1 cellular context compared by ENCODE assay signal in genomic region chr5:28301676-28302075, GRCh38.
TF ChIP-seq lines count a peak whose summit lies in the region.

No MANE protein-coding gene starts in this region.

TF ChIP-seq in WTC11, 78 proteins besides CTCF, POLR2A, EP300 and RAD21 (continued from another document):
- TF ChIP-seq, protein P1, sequence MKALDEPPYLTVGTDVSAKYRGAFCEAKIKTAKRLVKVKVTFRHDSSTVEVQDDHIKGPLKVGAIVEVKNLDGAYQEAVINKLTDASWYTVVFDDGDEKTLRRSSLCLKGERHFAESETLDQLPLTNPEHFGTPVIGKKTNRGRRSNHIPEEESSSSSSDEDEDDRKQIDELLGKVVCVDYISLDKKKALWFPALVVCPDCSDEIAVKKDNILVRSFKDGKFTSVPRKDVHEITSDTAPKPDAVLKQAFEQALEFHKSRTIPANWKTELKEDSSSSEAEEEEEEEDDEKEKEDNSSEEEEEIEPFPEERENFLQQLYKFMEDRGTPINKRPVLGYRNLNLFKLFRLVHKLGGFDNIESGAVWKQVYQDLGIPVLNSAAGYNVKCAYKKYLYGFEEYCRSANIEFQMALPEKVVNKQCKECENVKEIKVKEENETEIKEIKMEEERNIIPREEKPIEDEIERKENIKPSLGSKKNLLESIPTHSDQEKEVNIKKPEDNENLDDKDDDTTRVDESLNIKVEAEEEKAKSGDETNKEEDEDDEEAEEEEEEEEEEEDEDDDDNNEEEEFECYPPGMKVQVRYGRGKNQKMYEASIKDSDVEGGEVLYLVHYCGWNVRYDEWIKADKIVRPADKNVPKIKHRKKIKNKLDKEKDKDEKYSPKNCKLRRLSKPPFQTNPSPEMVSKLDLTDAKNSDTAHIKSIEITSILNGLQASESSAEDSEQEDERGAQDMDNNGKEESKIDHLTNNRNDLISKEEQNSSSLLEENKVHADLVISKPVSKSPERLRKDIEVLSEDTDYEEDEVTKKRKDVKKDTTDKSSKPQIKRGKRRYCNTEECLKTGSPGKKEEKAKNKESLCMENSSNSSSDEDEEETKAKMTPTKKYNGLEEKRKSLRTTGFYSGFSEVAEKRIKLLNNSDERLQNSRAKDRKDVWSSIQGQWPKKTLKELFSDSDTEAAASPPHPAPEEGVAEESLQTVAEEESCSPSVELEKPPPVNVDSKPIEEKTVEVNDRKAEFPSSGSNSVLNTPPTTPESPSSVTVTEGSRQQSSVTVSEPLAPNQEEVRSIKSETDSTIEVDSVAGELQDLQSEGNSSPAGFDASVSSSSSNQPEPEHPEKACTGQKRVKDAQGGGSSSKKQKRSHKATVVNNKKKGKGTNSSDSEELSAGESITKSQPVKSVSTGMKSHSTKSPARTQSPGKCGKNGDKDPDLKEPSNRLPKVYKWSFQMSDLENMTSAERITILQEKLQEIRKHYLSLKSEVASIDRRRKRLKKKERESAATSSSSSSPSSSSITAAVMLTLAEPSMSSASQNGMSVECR (CRISPR knock-in tag; IDR thresholded peaks at IDR 0.05; ENCODE audit: borderline replicate concordance) = no peak
- no peak for TF ChIP-seq NFYB (CRISPR knock-in tag; conservative IDR thresholded peaks at IDR 0.05; ENCODE audit: low read depth)
- no peak for TF ChIP-seq GABPB1 (CRISPR knock-in tag; IDR thresholded peaks at IDR 0.05)
- no peak for TF ChIP-seq AR (CRISPR knock-in tag; IDR thresholded peaks at IDR 0.05)
- TF ChIP-seq, protein P2, sequence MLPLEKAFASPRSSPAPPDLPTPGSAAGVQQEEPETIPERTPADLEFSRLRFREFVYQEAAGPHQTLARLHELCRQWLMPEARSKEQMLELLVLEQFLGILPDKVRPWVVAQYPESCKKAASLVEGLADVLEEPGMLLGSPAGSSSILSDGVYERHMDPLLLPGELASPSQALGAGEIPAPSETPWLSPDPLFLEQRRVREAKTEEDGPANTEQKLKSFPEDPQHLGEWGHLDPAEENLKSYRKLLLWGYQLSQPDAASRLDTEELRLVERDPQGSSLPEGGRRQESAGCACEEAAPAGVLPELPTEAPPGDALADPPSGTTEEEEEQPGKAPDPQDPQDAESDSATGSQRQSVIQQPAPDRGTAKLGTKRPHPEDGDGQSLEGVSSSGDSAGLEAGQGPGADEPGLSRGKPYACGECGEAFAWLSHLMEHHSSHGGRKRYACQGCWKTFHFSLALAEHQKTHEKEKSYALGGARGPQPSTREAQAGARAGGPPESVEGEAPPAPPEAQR (CRISPR knock-in tag; IDR thresholded peaks at IDR 0.05) = no peak
- TF ChIP-seq SOX15 (CRISPR knock-in tag; IDR thresholded peaks at IDR 0.05) = no peak
- no peak for TF ChIP-seq ZNF121 (CRISPR knock-in tag; IDR thresholded peaks at IDR 0.05)
